In genomic region chr4:129682586-129682985, GRCh38 we compare ENCODE assay signal across 33 cellular contexts.
"Had no signal": no experiment of that assay in that cellular context is flagged by ENCODE, and none has a peak within 500 bp of the region (broad histone marks: within the 10 kb centered on the region; RNA-seq: fewer than 3 reads in every experiment).

No MANE protein-coding gene starts in this region.

- H3K27ac Mint-ChIP-seq: activated CD4-positive, alpha-beta memory T cell treated with anti-CD3 and anti-CD28 coated beads for 36 hours; activated naive CD4-positive, alpha-beta T cell treated with anti-CD3 and anti-CD28 coated beads, Interleukin-2, amount 10 ng/mL, durations not matched to agents 7 days and 5 days; activated naive CD8-positive, alpha-beta T cell treated with anti-CD3 and anti-CD28 coated beads, Interleukin-2, amount 10 ng/mL, durations not matched to agents 7 days and 5 days; activated T-helper 1 cell treated with anti-CD3 and anti-CD28 coated beads, Interleukin-12 subunit alpha, Interleukin-12 subunit beta, Interleukin-2, Interleukin-4 antibody, amounts not matched to agents 30 ng/mL and 10 ng/mL and 1 ng/mL, durations not matched to agents 14 hours and 24 hours and 36 hours; brain; stimulated activated effector memory CD8-positive, alpha-beta T cell treated with anti-CD3 and anti-CD28 coated beads, Interleukin-12 subunit alpha, Interleukin-12 subunit beta, amount 100 ng/mL, for 72 hours; stimulated activated naive CD8-positive, alpha-beta T cell treated with anti-CD3 and anti-CD28 coated beads, Interleukin-15, Interleukin-2, amounts not matched to agents 100 ng/mL and 50 ng/mL, for 24 hours had no signal

- H3K4me3 ChIP-seq: ascending aorta, cardiac muscle cell, colonic mucosa, left lung, lower lobe of right lung, pancreas, prostate gland, skin epidermis, suprapubic skin, tibial artery had no signal

- H3K27me3 Mint-ChIP-seq: activated CD4-positive, alpha-beta memory T cell treated with anti-CD3 and anti-CD28 coated beads for 36 hours; activated naive CD4-positive, alpha-beta T cell treated with anti-CD3 and anti-CD28 coated beads, Interleukin-2, amount 10 ng/mL, durations not matched to agents 7 days and 5 days; activated naive CD8-positive, alpha-beta T cell treated with anti-CD3 and anti-CD28 coated beads, Interleukin-2, amount 10 ng/mL, durations not matched to agents 7 days and 5 days; stimulated activated naive CD8-positive, alpha-beta T cell treated with anti-CD3 and anti-CD28 coated beads, Interleukin-15, Interleukin-2, amounts not matched to agents 100 ng/mL and 50 ng/mL, for 24 hours had no signal

- H3K36me3 ChIP-seq: ascending aorta, cardiac muscle cell, colonic mucosa, left lung, lower lobe of right lung, pancreas, prostate gland, suprapubic skin, tibial artery had no signal

- H3K9me3 ChIP-seq: ascending aorta, colonic mucosa, left lung, lower lobe of right lung, pancreas, prostate gland, suprapubic skin, tibial artery had no signal

- H3K4me3 Mint-ChIP-seq: activated CD4-positive, alpha-beta memory T cell treated with anti-CD3 and anti-CD28 coated beads for 36 hours; activated naive CD4-positive, alpha-beta T cell treated with anti-CD3 and anti-CD28 coated beads, Interleukin-2, amount 10 ng/mL, durations not matched to agents 7 days and 5 days; activated naive CD8-positive, alpha-beta T cell treated with anti-CD3 and anti-CD28 coated beads, Interleukin-2, amount 10 ng/mL, durations not matched to agents 7 days and 5 days; activated T-helper 1 cell treated with anti-CD3 and anti-CD28 coated beads, Interleukin-12 subunit alpha, Interleukin-12 subunit beta, Interleukin-2, Interleukin-4 antibody, amounts not matched to agents 30 ng/mL and 10 ng/mL and 1 ng/mL, durations not matched to agents 14 hours and 24 hours and 36 hours; brain; naive thymus-derived CD8-positive, alpha-beta T cell; neural crest cell; stimulated activated effector memory CD8-positive, alpha-beta T cell treated with anti-CD3 and anti-CD28 coated beads, Interleukin-12 subunit alpha, Interleukin-12 subunit beta, amount 100 ng/mL, for 72 hours; stimulated activated naive CD8-positive, alpha-beta T cell treated with anti-CD3 and anti-CD28 coated beads, Interleukin-15, Interleukin-2, amounts not matched to agents 100 ng/mL and 50 ng/mL, for 24 hours had no signal

- H3K9me3 Mint-ChIP-seq: activated CD4-positive, alpha-beta memory T cell treated with anti-CD3 and anti-CD28 coated beads for 36 hours; activated naive CD4-positive, alpha-beta T cell treated with anti-CD3 and anti-CD28 coated beads, Interleukin-2, amount 10 ng/mL, durations not matched to agents 7 days and 5 days; activated T-helper 1 cell treated with anti-CD3 and anti-CD28 coated beads, Interleukin-12 subunit alpha, Interleukin-12 subunit beta, Interleukin-2, Interleukin-4 antibody, amounts not matched to agents 30 ng/mL and 10 ng/mL and 1 ng/mL, durations not matched to agents 14 hours and 24 hours and 36 hours; stimulated activated naive CD8-positive, alpha-beta T cell treated with anti-CD3 and anti-CD28 coated beads, Interleukin-15, Interleukin-2, amounts not matched to agents 100 ng/mL and 50 ng/mL, for 24 hours had no signal

- H3K27ac ChIP-seq: ascending aorta, cardiac muscle cell, colonic mucosa, left lung, lower lobe of right lung, pancreas, prostate gland, skin epidermis, suprapubic skin, tibial artery, VCaP had no signal

- ATAC-seq: left lung; lower lobe of right lung; naive thymus-derived CD8-positive, alpha-beta T cell; pancreas; sciatic nerve; stimulated activated effector memory CD8-positive, alpha-beta T cell treated with anti-CD3 and anti-CD28 coated beads, Interleukin-12 subunit alpha, Interleukin-12 subunit beta, amount 100 ng/mL, for 72 hours had no signal

- H3K27me3 ChIP-seq: ascending aorta, cardiac muscle cell, colonic mucosa, left lung, pancreas, suprapubic skin, tibial artery had no signal

- DNase-seq: activated CD4-positive, alpha-beta memory T cell treated with anti-CD3 and anti-CD28 coated beads for 36 hours; activated CD4-positive, alpha-beta T cell treated with anti-CD3 and anti-CD28 coated beads for 4 hours; activated CD8-positive, alpha-beta memory T cell treated with anti-CD3 and anti-CD28 coated beads, Interleukin-2, amount 50 U/mL, for 4 hours; activated gamma-delta T cell; activated naive CD4-positive, alpha-beta T cell treated with anti-CD3 and anti-CD28 coated beads, Interleukin-2, amount 10 ng/mL, durations not matched to agents 7 days and 5 days; activated naive CD8-positive, alpha-beta T cell treated with anti-CD3 and anti-CD28 coated beads, Interleukin-2, amount 10 ng/mL, durations not matched to agents 7 days and 5 days; activated T-cell treated with anti-CD3 and anti-CD28 coated beads, Interleukin-2, amount 50 U/mL, for 1 hour; cerebellar nuclear complex; colonic mucosa; effector CD8-positive, alpha-beta T cell; glutamatergic neuron; left lung; lower lobe of right lung; mesenchymal stem cell; naive thymus-derived CD8-positive, alpha-beta T cell; nucleus accumbens; pancreas; retina; stimulated activated CD4-positive, alpha-beta T cell treated with anti-CD3 and anti-CD28 coated beads, Interleukin-12 subunit alpha, Interleukin-12 subunit beta, amount 100 ng/mL, for 4 hours; stimulated activated CD4-positive, alpha-beta T cell treated with anti-CD3 and anti-CD28 coated beads, Interleukin-4, amount 100 ng/mL, for 24 hours; tibial artery had no signal

- H3K4me1 Mint-ChIP-seq: activated naive CD4-positive, alpha-beta T cell treated with anti-CD3 and anti-CD28 coated beads, Interleukin-2, amount 10 ng/mL, durations not matched to agents 7 days and 5 days; activated naive CD8-positive, alpha-beta T cell treated with anti-CD3 and anti-CD28 coated beads, Interleukin-2, amount 10 ng/mL, durations not matched to agents 7 days and 5 days; brain; neural crest cell; stimulated activated effector memory CD8-positive, alpha-beta T cell treated with anti-CD3 and anti-CD28 coated beads, Interleukin-12 subunit alpha, Interleukin-12 subunit beta, amount 100 ng/mL, for 72 hours had no signal
